18 cellular contexts compared by ENCODE assay signal in genomic region chr14:27026097-27026496, GRCh38.
DNase-seq lines count a peak whose midpoint lies in the region; ATAC-seq and TF ChIP-seq lines count a peak whose summit lies in the region.
"Had no signal": no experiment of that assay in that cellular context is flagged by ENCODE, and none has a peak within 500 bp of the region (broad histone marks: within the 10 kb centered on the region; RNA-seq: fewer than 3 reads in every experiment).

No MANE protein-coding gene starts in this region.

- no peaks in the 10 kb centered on the region for H3K4me1 ChIP-seq in GM23338 (ENCODE audit: insufficient read depth)
- peaks cover 6% of the 10 kb centered on the region for H3K4me1 ChIP-seq in KMS-11 (ENCODE audit: low read depth, poor library complexity, severe bottlenecking)
- no peaks in the 10 kb centered on the region for H3K4me1 ChIP-seq in CD4-positive, alpha-beta memory T cell (ENCODE audit: insufficient read depth, low read length)
- H3K4me1 ChIP-seq: BLaER1 had no signal

- H3K27ac ChIP-seq in GM23338 (ENCODE audit: low read depth), result no peak overlapping the region
- H3K27ac ChIP-seq in KMS-11, result peak overlapping the region; percentile 55; the same call in 1 of the 2 replicates
- H3K27ac ChIP-seq in CD4-positive, alpha-beta memory T cell (ENCODE audit: low read depth, low read length), result no peak overlapping the region
- H3K27ac ChIP-seq: BLaER1 had no signal

- H3K27me3 Mint-ChIP-seq in GM23338 (ENCODE audit: insufficient read depth, low read depth, poor library complexity) (peaks cover 2% of the 10 kb centered on the region), WTC11 (ENCODE audit: low read depth) (no peaks in the 10 kb centered on the region)
- H3K27me3 Mint-ChIP-seq in activated T-helper 2 cell treated with anti-CD3 and anti-CD28 coated beads, Interferon-gamma antibody, Interleukin-2, Interleukin-4, amounts not matched to agents 10 μg/mL and 5 μg/mL and 100 μg/mL, durations not matched to agents 14 hours and 24 hours and 36 hours (ENCODE audit: low read depth), result no peaks in the 10 kb centered on the region
- H3K27me3 Mint-ChIP-seq in CD4-positive, alpha-beta memory T cell, result no peaks in the 10 kb centered on the region
- H3K27me3 Mint-ChIP-seq: IgD-negative memory B cell had no signal

- H3K9me2 ChIP-seq in GM23338 (ENCODE audit: insufficient read depth), result no peaks in the 10 kb centered on the region

- no peak overlapping the region; the same call in 1 of the 2 replicates for H3K9ac ChIP-seq in KMS-11
- H3K9ac ChIP-seq: BLaER1 had no signal

- no peak for TF ChIP-seq CTCF in GM23338 (conservative IDR thresholded peaks at IDR 0.05; ENCODE audit: low read depth in 2 of 2)
- no peak for TF ChIP-seq CTCF in KMS-11 (conservative IDR thresholded peaks at IDR 0.05; ENCODE audit: low read depth, low read length)
- no peak for TF ChIP-seq CTCF in WTC11 (IDR thresholded peaks at IDR 0.05)

- H3K4me3 Mint-ChIP-seq in GM23338 (no peak overlapping the region), WTC11 (no peak overlapping the region)
- H3K4me3 Mint-ChIP-seq in activated T-helper 2 cell treated with anti-CD3 and anti-CD28 coated beads, Interferon-gamma antibody, Interleukin-2, Interleukin-4, amounts not matched to agents 10 μg/mL and 5 μg/mL and 100 μg/mL, durations not matched to agents 14 hours and 24 hours and 36 hours (ENCODE audit: low read depth), result no peak overlapping the region
- no peak overlapping the region for H3K4me3 Mint-ChIP-seq in CD4-positive, alpha-beta memory T cell
- H3K4me3 Mint-ChIP-seq: CD14-positive monocyte; CD8-positive, alpha-beta T cell; HFFc6; IgD-negative memory B cell had no signal

- H3K9me3 ChIP-seq in CD4-positive, alpha-beta memory T cell (ENCODE audit: control insufficient read depth in 1 of 2, low read length in 2 of 2), result no peaks in the 10 kb centered on the region
- H3K9me3 ChIP-seq: BLaER1 had no signal

- H3K36me3 ChIP-seq in GM23338 (ENCODE audit: insufficient read depth), result no peaks in the 10 kb centered on the region
- H3K36me3 ChIP-seq in KMS-11 (ENCODE audit: insufficient read depth), result no peaks in the 10 kb centered on the region
- no peaks in the 10 kb centered on the region for H3K36me3 ChIP-seq in CD4-positive, alpha-beta memory T cell (ENCODE audit: insufficient read depth, low read length)
- H3K36me3 ChIP-seq: BLaER1 had no signal

- H4K20me1 ChIP-seq in GM23338 (replicated peaks; ENCODE audit: insufficient read depth) (no peaks in the 10 kb centered on the region), KMS-11 (ENCODE audit: insufficient read depth) (no peaks in the 10 kb centered on the region)
- H4K20me1 ChIP-seq: BLaER1 had no signal

- H3K4me2 ChIP-seq in GM23338 (no peak overlapping the region), KMS-11 (0 out of 2 replicates have a peak overlapping the region, but pooled peaks have one; percentile 13)
- H3K4me2 ChIP-seq: BLaER1 had no signal

- DNase-seq in GM23338 (ENCODE audit: low spot score) (no peak), WTC11 (ENCODE audit: low spot score) (no peak), kidney tubule cell (ENCODE audit: low spot score) (peak; percentile 1), NCI-H146 (lab: John Stamatoyannopoulos, UW) (no peak), NCI-H774 (lab: John Stamatoyannopoulos, UW) (no peak)
- DNase-seq in activated T-helper 2 cell treated with anti-CD3 and anti-CD28 coated beads, Interferon-gamma antibody, Interleukin-2, Interleukin-4, amounts not matched to agents 10 μg/mL and 5 μg/mL and 100 μg/mL, durations not matched to agents 14 hours and 24 hours and 36 hours (ENCODE audit: low spot score), result no peak
- no peak for DNase-seq in CD4-positive, alpha-beta memory T cell
- DNase-seq: 8988T; Calu3; CD8-positive, alpha-beta T cell; DMS79 treated with DMSO at 0.1 percent for 48 hours; GF-D8; HFFc6 had no signal

- H3F3A ChIP-seq in GM23338 (replicated peaks; ENCODE audit: low read depth), result no peaks in the 10 kb centered on the region

- no peak for ATAC-seq in GM23338
- ATAC-seq in WTC11, result peak; percentile 39
- ATAC-seq: CD8-positive, alpha-beta T cell; HCT116 had no signal

- POLR2A ChIA-PET in WTC11 (lab: Charles Lee), result interaction anchor here (0.5 kb wide), 1 partner anchor 412 kb away, joined by 3 read pairs; no protein-coding TSS in a partner anchor
- POLR2A ChIA-PET in CD4-positive, alpha-beta memory T cell (lab: Charles Lee; ENCODE audit: partially characterized antibody), result no interaction called here

- H3K27me3 ChIP-seq in GM23338 (ENCODE audit: insufficient read depth), result no peaks in the 10 kb centered on the region
- no peaks in the 10 kb centered on the region for H3K27me3 ChIP-seq in KMS-11 (ENCODE audit: insufficient read depth, low read depth)
- no peaks in the 10 kb centered on the region for H3K27me3 ChIP-seq in CD4-positive, alpha-beta memory T cell (ENCODE audit: insufficient read depth, low read length)
- H3K27me3 ChIP-seq: BLaER1 had no signal

- peaks cover 3% of the 10 kb centered on the region; the same call in 1 of the 3 replicates for H3K4me1 Mint-ChIP-seq in GM23338
- no peaks in the 10 kb centered on the region for H3K4me1 Mint-ChIP-seq in WTC11
- no peaks in the 10 kb centered on the region for H3K4me1 Mint-ChIP-seq in activated T-helper 2 cell treated with anti-CD3 and anti-CD28 coated beads, Interferon-gamma antibody, Interleukin-2, Interleukin-4, amounts not matched to agents 10 μg/mL and 5 μg/mL and 100 μg/mL, durations not matched to agents 14 hours and 24 hours and 36 hours (ENCODE audit: low read depth)
- no peaks in the 10 kb centered on the region for H3K4me1 Mint-ChIP-seq in CD4-positive, alpha-beta memory T cell
- H3K4me1 Mint-ChIP-seq: CD14-positive monocyte, IgD-negative memory B cell had no signal

- H3K9me3 Mint-ChIP-seq in GM23338 (no peaks in the 10 kb centered on the region; the same call in 2 of the 3 replicates), WTC11 (no peaks in the 10 kb centered on the region)
- peaks cover 34% of the 10 kb centered on the region for H3K9me3 Mint-ChIP-seq in activated T-helper 2 cell treated with anti-CD3 and anti-CD28 coated beads, Interferon-gamma antibody, Interleukin-2, Interleukin-4, amounts not matched to agents 10 μg/mL and 5 μg/mL and 100 μg/mL, durations not matched to agents 14 hours and 24 hours and 36 hours
- peaks cover 4 to 28% (median 15%) of the 10 kb centered on the region in 8 donors for H3K9me3 Mint-ChIP-seq in CD4-positive, alpha-beta memory T cell

- intact Hi-C loops in activated T-helper 2 cell treated with anti-CD3 and anti-CD28 coated beads, Interferon-gamma antibody, Interleukin-2, Interleukin-4, amounts not matched to agents 10 μg/mL and 5 μg/mL and 100 μg/mL, durations not matched to agents 14 hours and 24 hours and 36 hours (cut with micrococcal nuclease), result no loop called here
- intact Hi-C loops in CD4-positive, alpha-beta memory T cell (cut with micrococcal nuclease), result no loop called here

- no peak overlapping the region for H3K27ac Mint-ChIP-seq in GM23338
- no peak overlapping the region for H3K27ac Mint-ChIP-seq in WTC11
- H3K27ac Mint-ChIP-seq in activated T-helper 2 cell treated with anti-CD3 and anti-CD28 coated beads, Interferon-gamma antibody, Interleukin-2, Interleukin-4, amounts not matched to agents 10 μg/mL and 5 μg/mL and 100 μg/mL, durations not matched to agents 14 hours and 24 hours and 36 hours, result no peak overlapping the region
- H3K27ac Mint-ChIP-seq in CD4-positive, alpha-beta memory T cell, result no peak overlapping the region
- H3K27ac Mint-ChIP-seq: CD14-positive monocyte; CD8-positive, alpha-beta T cell; HFFc6; IgD-negative memory B cell had no signal

- H2AFZ ChIP-seq in GM23338 (peak overlapping the region; percentile 3), KMS-11 (ENCODE audit: low read depth) (peak overlapping the region; percentile 44; the same call in 1 of the 2 replicates)

- H3K4me3 ChIP-seq in GM23338 (no peak overlapping the region), KMS-11 (IDR thresholded peaks at IDR 0.05; ENCODE audit: insufficient read depth, low read depth, low read length) (no peak overlapping the region)
- no peak overlapping the region for H3K4me3 ChIP-seq in CD4-positive, alpha-beta memory T cell (ENCODE audit: low read length in 2 of 2)
- H3K4me3 ChIP-seq: BLaER1 had no signal

- no peaks in the 10 kb centered on the region for H3K36me3 Mint-ChIP-seq in GM23338 (ENCODE audit: low read depth)
- no peaks in the 10 kb centered on the region for H3K36me3 Mint-ChIP-seq in WTC11
- no peaks in the 10 kb centered on the region for H3K36me3 Mint-ChIP-seq in activated T-helper 2 cell treated with anti-CD3 and anti-CD28 coated beads, Interferon-gamma antibody, Interleukin-2, Interleukin-4, amounts not matched to agents 10 μg/mL and 5 μg/mL and 100 μg/mL, durations not matched to agents 14 hours and 24 hours and 36 hours (ENCODE audit: low read depth)
- no peaks in the 10 kb centered on the region for H3K36me3 Mint-ChIP-seq in CD4-positive, alpha-beta memory T cell
- H3K36me3 Mint-ChIP-seq: CD14-positive monocyte; CD8-positive, alpha-beta T cell; IgD-negative memory B cell had no signal

- H3K79me2 ChIP-seq in GM23338 (replicated peaks; ENCODE audit: insufficient read depth) (no peaks in the 10 kb centered on the region), KMS-11 (ENCODE audit: insufficient read depth, low read depth) (no peaks in the 10 kb centered on the region)

- CTCF ChIA-PET in WTC11 (lab: Charles Lee), result interaction anchor here (1.2 kb wide), 1 partner anchor 15 kb away, joined by 3 read pairs; no protein-coding TSS in a partner anchor
- CTCF ChIA-PET in CD4-positive, alpha-beta memory T cell (lab: Charles Lee; ENCODE audit: partially characterized antibody), result no interaction called here

TF ChIP-seq in GM23338, 12 proteins besides CTCF, POLR2A, EP300 and RAD21 (continues in another document):
- TF ChIP-seq EZH2 (IDR thresholded peaks at IDR 0.05; ENCODE audit: low read depth, unreplicated experiment) (no peak), POLR2AphosphoS5 (IDR thresholded peaks at IDR 0.05; ENCODE audit: low read depth) (no peak)

TF ChIP-seq in WTC11, 78 proteins besides CTCF, POLR2A, EP300 and RAD21 (continues in another document):
- TF ChIP-seq USF2 (CRISPR knock-in tag; IDR thresholded peaks at IDR 0.05), result no peak
